ENCODE assay signal across 9 cellular contexts in the genomic region with DNA sequence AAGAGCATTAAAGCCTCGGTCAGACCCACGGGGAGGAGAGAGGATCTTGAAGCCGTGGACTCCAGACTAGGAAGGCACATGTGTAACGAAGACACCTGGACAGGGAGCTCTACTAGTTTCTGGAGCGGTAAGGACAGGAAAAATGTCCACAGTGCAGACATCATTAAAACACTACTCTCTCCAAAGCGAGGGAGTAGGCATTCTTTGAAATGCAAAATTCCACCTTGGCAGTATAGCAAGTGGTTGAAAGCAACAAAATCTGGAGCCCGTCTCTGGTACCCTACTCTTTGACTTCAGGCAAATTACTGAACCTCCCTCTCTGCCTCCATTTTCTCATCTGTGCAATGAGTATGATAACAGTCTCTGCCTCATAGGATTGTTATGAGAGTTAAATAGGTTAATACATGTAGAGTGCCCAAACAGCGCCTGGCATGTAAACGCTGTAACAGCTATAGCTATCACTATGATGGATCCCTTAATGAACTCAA. TPM values are rescaled to one million over a fixed set of nuclear protein-coding genes. Genes with fewer than 3 reads are reported as not detected.
DNase-seq lines count a peak whose midpoint lies in the region; ATAC-seq and TF ChIP-seq lines count a peak whose summit lies in the region.
"Had no signal": no experiment of that assay in that cellular context is flagged by ENCODE, and none has a peak within 500 bp of the region (broad histone marks: within the 10 kb centered on the region; RNA-seq: fewer than 3 reads in every experiment).

No MANE protein-coding gene starts in this region.

- peaks cover 4% of the 10 kb centered on the region for H3K4me1 ChIP-seq in right cardiac atrium (ENCODE audit: control insufficient read depth, insufficient read depth, low read length)

- H3K36me3 Mint-ChIP-seq in activated B cell treated with CpG ODN at 0.5 μM for 24 hours (ENCODE audit: low read depth) = peaks cover 2% of the 10 kb centered on the region

- DNase-seq in activated B cell treated with CpG ODN at 0.5 μM for 24 hours (no peak), right cardiac atrium (no peak), skeletal muscle cell (ENCODE audit: low read depth) (no peak), globus pallidus (ENCODE audit: low spot score) (no peak), amniotic stem cell (lab: John Stamatoyannopoulos, UW) (no peak), CD1c-positive myeloid dendritic cell (ENCODE audit: extremely low spot score) (no peak)

- H3K9me3 Mint-ChIP-seq in activated B cell treated with CpG ODN at 0.5 μM for 24 hours = peaks cover 2% of the 10 kb centered on the region

- peak overlapping the region; percentile 90 for H3K4me3 Mint-ChIP-seq in activated B cell treated with CpG ODN at 0.5 μM for 24 hours

- peak overlapping the region; percentile 60 for H3K4me3 ChIP-seq in right cardiac atrium (ENCODE audit: low read length)
- peak overlapping the region; percentile 22 for H3K4me3 ChIP-seq in skeletal muscle cell (ENCODE audit: low read depth, low read length)

- H3K27me3 ChIP-seq in right cardiac atrium (ENCODE audit: control insufficient read depth, insufficient read depth) = no peaks in the 10 kb centered on the region

- POLR2A ChIA-PET in activated B cell treated with CpG ODN at 0.5 μM for 24 hours (lab: Charles Lee) = interaction anchor here (0.6 to 3.5 kb wide), 15 partner anchors 9 to 563 kb away, joined by 3 to 22 read pairs (median 4); partner anchors contain the start of genes ABCC10 and TBCC

- H3K27ac Mint-ChIP-seq in activated B cell treated with CpG ODN at 0.5 μM for 24 hours = peak overlapping the region; percentile 69

- WGBS in right cardiac atrium = 39% methylated on average over 9 of the region's 9 CpGs

- ATAC-seq in GM18502 (IDR thresholded peaks at IDR 0.05; ENCODE audit: poor library complexity, unreplicated experiment) (peak; percentile 16), activated B cell treated with CpG ODN at 0.5 μM for 24 hours (ENCODE audit: low read depth) (no peak), right cardiac atrium (peak in 1 of 2 donors; percentile 6), HG03469 (IDR thresholded peaks at IDR 0.05; ENCODE audit: unreplicated experiment) (no peak)

- CTCF ChIA-PET in activated B cell treated with CpG ODN at 0.5 μM for 24 hours (lab: Charles Lee) = interaction anchor here (0.8 to 2.7 kb wide), 20 partner anchors 9 to 118 kb away, joined by 3 to 52 read pairs (median 8); partner anchors contain the start of genes ABCC10, DNPH1 and SLC22A7

- H3K4me1 Mint-ChIP-seq in activated B cell treated with CpG ODN at 0.5 μM for 24 hours = peaks cover 59% of the 10 kb centered on the region

- no peaks in the 10 kb centered on the region for H3K9me3 ChIP-seq in right cardiac atrium (ENCODE audit: control insufficient read depth, low read length)

- intact Hi-C loops in activated B cell treated with CpG ODN at 0.5 μM for 24 hours (cut with micrococcal nuclease) = loop anchor here (1.0 to 2.0 kb wide), 9 partner anchors 9 to 197 kb away; partner anchors contain the start of gene ZNF318
- intact Hi-C loops in right cardiac atrium (cut with DNase I) = no loop called here

- TF ChIP-seq CTCF in activated B cell treated with CpG ODN at 0.5 μM for 24 hours (IDR thresholded peaks at IDR 0.05) = no peak

- no peaks in the 10 kb centered on the region for H3K27me3 Mint-ChIP-seq in activated B cell treated with CpG ODN at 0.5 μM for 24 hours

- H3K27ac ChIP-seq in right cardiac atrium (ENCODE audit: low read length) = no peak overlapping the region

RNA-seq across cellular contexts. Expression of gene CRIP3, which starts 0.4 kb away (rescaled TPM):
- 42.2 and 49.9 TPM in 2 replicates for total RNA-seq in activated B cell treated with CpG ODN at 0.5 μM for 24 hours
- 1 to 10 TPM; 1.5 to 3.4 (median 2.7) TPM for total RNA-seq in right cardiac atrium
- 2.6 TPM for polyA plus RNA-seq in right cardiac atrium

RNA-seq across cellular contexts. Expression of gene SLC22A7, which starts 11.0 kb away (rescaled TPM):
- not detected in 2 replicates for total RNA-seq in activated B cell treated with CpG ODN at 0.5 μM for 24 hours
- total RNA-seq in right cardiac atrium = not detected
- not detected for polyA plus RNA-seq in right cardiac atrium
- total RNA-seq: posterior vena cava had no signal
